In the genomic region with DNA sequence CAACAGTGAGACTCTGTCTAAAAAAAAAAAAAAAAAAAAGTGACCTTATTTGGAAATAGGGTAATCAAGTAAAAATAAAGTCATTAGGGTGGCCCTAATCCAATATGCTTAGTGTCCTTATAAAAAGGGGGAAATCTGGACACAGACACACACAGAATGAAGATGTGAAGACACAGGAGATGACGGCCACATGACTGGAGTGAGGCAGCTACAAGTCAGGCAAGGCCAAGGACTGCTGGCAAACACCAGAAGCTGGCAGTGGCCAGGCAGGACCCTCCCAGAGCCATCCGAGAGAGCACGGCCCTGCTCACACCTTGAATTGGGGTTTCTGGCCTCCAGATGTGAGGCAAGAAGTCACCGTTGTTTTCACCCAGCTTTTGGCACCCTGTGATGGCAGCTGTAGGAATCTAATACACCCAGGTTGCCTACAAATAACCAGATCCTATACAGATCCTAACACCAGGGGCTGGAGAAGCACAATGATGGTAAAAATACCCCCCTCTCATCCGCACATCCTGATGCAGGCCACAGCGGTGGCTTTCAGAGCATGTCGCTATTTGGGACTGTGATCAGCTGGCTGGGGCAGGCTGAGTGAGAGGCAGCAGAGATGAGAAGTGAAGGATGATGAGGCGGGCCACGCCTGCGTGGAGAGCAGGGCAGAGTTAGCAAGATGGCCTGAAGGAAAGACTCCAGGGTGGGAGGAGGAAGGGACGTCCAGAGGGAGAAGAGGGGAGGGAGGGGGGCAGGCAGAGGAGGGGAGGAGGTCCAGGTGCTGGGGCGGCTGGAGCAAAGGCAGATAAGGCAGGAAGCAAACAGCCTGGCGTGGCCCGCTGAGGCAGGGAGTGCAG, we compare ENCODE assay signal across 15 cellular contexts.
"Had no signal": no experiment of that assay in that cellular context is flagged by ENCODE, and none has a peak within 500 bp of the region (broad histone marks: within the 10 kb centered on the region; RNA-seq: fewer than 3 reads in every experiment).

No MANE protein-coding gene starts in this region.

- H3K9me3 ChIP-seq: breast epithelium, esophagus squamous epithelium, right atrium auricular region, tibial nerve had no signal

- H3K36me3 Mint-ChIP-seq: immature natural killer cell had no signal

- H3K27ac ChIP-seq: esophagus squamous epithelium, foreskin keratinocyte, right atrium auricular region had no signal

- H3K27me3 ChIP-seq: breast epithelium, dorsolateral prefrontal cortex, esophagus squamous epithelium, foreskin keratinocyte, right atrium auricular region, tibial nerve had no signal

- H3K36me3 ChIP-seq: breast epithelium, esophagus squamous epithelium, right atrium auricular region, tibial nerve had no signal

- H3K4me3 Mint-ChIP-seq: activated naive CD8-positive, alpha-beta T cell; immature natural killer cell; neural crest cell had no signal

- H3K27ac Mint-ChIP-seq: activated naive CD8-positive, alpha-beta T cell had no signal

- H3K4me3 ChIP-seq: breast epithelium, dorsolateral prefrontal cortex, esophagus squamous epithelium, right atrium auricular region, skin epidermis, tibial nerve had no signal

- DNase-seq: activated T-cell treated with anti-CD3 and anti-CD28 coated beads, Interleukin-2, amount 50 U/mL, for 1 hour; amygdala; dorsolateral prefrontal cortex; esophagus squamous epithelium; foreskin keratinocyte; immature natural killer cell; left colon; mammary epithelial cell had no signal

- ATAC-seq: activated CD4-positive, CD25-positive, alpha-beta regulatory T cell treated with anti-CD3 and anti-CD28 coated beads, Interleukin-2, amount 50 U/mL, for 24 hours; left colon had no signal

- H3K9me3 Mint-ChIP-seq: immature natural killer cell, neural crest cell had no signal

- H3K27me3 Mint-ChIP-seq: activated naive CD8-positive, alpha-beta T cell had no signal
